Comparison of ENCODE assay signal across 11 cellular contexts in the genomic region with DNA sequence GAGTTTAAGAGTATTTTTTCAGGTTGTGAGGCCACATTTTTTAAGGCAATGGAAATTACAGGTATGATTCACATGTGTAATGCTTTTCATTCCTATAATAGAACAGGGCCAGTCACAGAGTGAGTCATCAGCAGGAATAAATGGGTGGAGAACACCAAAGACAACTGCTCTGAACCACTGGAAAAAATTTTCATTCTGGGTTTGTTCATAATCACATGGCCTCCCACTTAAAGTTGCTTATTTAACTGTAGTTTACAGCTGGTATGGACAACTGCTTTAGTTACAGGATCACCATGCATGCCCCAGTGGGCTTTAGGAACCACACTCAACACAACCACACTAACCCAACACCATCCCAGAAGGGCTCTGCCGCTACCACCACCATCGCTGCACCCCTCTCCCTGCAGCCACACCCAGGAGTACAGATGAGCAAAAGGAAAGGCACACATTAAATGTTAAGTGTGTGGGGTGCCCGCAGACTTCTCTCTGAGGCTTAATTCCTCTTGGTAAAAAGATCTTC.
DNase-seq lines count a peak whose midpoint lies in the region; ATAC-seq and TF ChIP-seq lines count a peak whose summit lies in the region.
"Had no signal": no experiment of that assay in that cellular context is flagged by ENCODE, and none has a peak within 500 bp of the region (broad histone marks: within the 10 kb centered on the region; RNA-seq: fewer than 3 reads in every experiment).

No MANE protein-coding gene starts in this region.

- H3K4me3 Mint-ChIP-seq in activated T-helper 1 cell treated with anti-CD3 and anti-CD28 coated beads, Interleukin-12 subunit alpha, Interleukin-12 subunit beta, Interleukin-2, Interleukin-4 antibody, amounts not matched to agents 30 ng/mL and 10 ng/mL and 1 ng/mL, durations not matched to agents 14 hours and 24 hours and 36 hours: no peak overlapping the region

- 98% methylated on average over 3 of the region's 3 CpGs for WGBS in hepatocyte (ENCODE audit: low lambda C conversion rate, missing lambda C conversion rate)

- intact Hi-C loops in left ventricle myocardium superior (cut with micrococcal nuclease): no loop called here
- intact Hi-C loops in Right ventricle myocardium inferior (cut with DNase I): loop anchor here (5.0 kb wide), 1 partner anchor 107 kb away; a partner anchor contains a TSS
- intact Hi-C loops in activated T-helper 1 cell treated with anti-CD3 and anti-CD28 coated beads, Interleukin-12 subunit alpha, Interleukin-12 subunit beta, Interleukin-2, Interleukin-4 antibody, amounts not matched to agents 30 ng/mL and 10 ng/mL and 1 ng/mL, durations not matched to agents 14 hours and 24 hours and 36 hours (cut with micrococcal nuclease): loop anchor here (5.0 kb wide), 1 partner anchor 103 kb away; no protein-coding TSS in a partner anchor
- intact Hi-C loops in uterus (cut with DNase I; ENCODE audit: low total_unique reads): no loop called here

- in situ Hi-C loops in HAP-1 (cut with MboI; ENCODE audit: low sequenced_read_pairs): no loop called here

- peak overlapping the region; percentile 43 for H3K27ac Mint-ChIP-seq in activated T-helper 1 cell treated with anti-CD3 and anti-CD28 coated beads, Interleukin-12 subunit alpha, Interleukin-12 subunit beta, Interleukin-2, Interleukin-4 antibody, amounts not matched to agents 30 ng/mL and 10 ng/mL and 1 ng/mL, durations not matched to agents 14 hours and 24 hours and 36 hours

- ATAC-seq in left ventricle myocardium superior (peak; percentile 17), Right ventricle myocardium inferior (no peak)

- DNase-seq in left ventricle myocardium superior: no peak
- no peak for DNase-seq in Right ventricle myocardium inferior (ENCODE audit: missing footprints)
- DNase-seq in activated T-helper 1 cell treated with anti-CD3 and anti-CD28 coated beads, Interleukin-12 subunit alpha, Interleukin-12 subunit beta, Interleukin-2, Interleukin-4 antibody, amounts not matched to agents 30 ng/mL and 10 ng/mL and 1 ng/mL, durations not matched to agents 14 hours and 24 hours and 36 hours (ENCODE audit: low spot score): no peak
- peak; percentile 64 for DNase-seq in hepatocyte (ENCODE audit: low spot score)
- DNase-seq in uterus: no peak
- no peak for DNase-seq in HAP-1 (ENCODE audit: low spot score in 2 of 2)
- DNase-seq in NCI-H345 treated with DMSO at 0.1 percent for 48 hours (lab: John Stamatoyannopoulos, UW; ENCODE audit: unreplicated experiment): no peak
- DNase-seq in NCI-H1436 treated with DMSO at 0.1 percent for 48 hours (lab: John Stamatoyannopoulos, UW): no peak
- DNase-seq: colonic mucosa, SHP77 treated with DMSO at 0.1 percent for 48 hours had no signal

- H3K9me3 ChIP-seq in hepatocyte (ENCODE audit: low read depth) (no peaks in the 10 kb centered on the region), uterus (no peaks in the 10 kb centered on the region), HAP-1 (no peaks in the 10 kb centered on the region)
- H3K9me3 ChIP-seq: BLaER1, colonic mucosa had no signal

- H3K36me3 ChIP-seq in hepatocyte (replicated peaks; ENCODE audit: insufficient read depth, low read depth) (no peaks in the 10 kb centered on the region), uterus (no peaks in the 10 kb centered on the region), HAP-1 (replicated peaks) (no peaks in the 10 kb centered on the region)
- H3K36me3 ChIP-seq: BLaER1, colonic mucosa had no signal

- no peak overlapping the region for H3K4me2 ChIP-seq in hepatocyte
- H3K4me2 ChIP-seq: BLaER1 had no signal

- no peaks in the 10 kb centered on the region for H3K36me3 Mint-ChIP-seq in activated T-helper 1 cell treated with anti-CD3 and anti-CD28 coated beads, Interleukin-12 subunit alpha, Interleukin-12 subunit beta, Interleukin-2, Interleukin-4 antibody, amounts not matched to agents 30 ng/mL and 10 ng/mL and 1 ng/mL, durations not matched to agents 14 hours and 24 hours and 36 hours (ENCODE audit: low read depth)

- peaks cover 8% of the 10 kb centered on the region for H3K27me3 Mint-ChIP-seq in activated T-helper 1 cell treated with anti-CD3 and anti-CD28 coated beads, Interleukin-12 subunit alpha, Interleukin-12 subunit beta, Interleukin-2, Interleukin-4 antibody, amounts not matched to agents 30 ng/mL and 10 ng/mL and 1 ng/mL, durations not matched to agents 14 hours and 24 hours and 36 hours (ENCODE audit: insufficient read depth)

- TF ChIP-seq CTCF in hepatocyte (IDR thresholded peaks at IDR 0.05; ENCODE audit: poor library complexity): no peak
- TF ChIP-seq CTCF in uterus (IDR thresholded peaks at IDR 0.05): no peak

- no peaks in the 10 kb centered on the region for H3K9me2 ChIP-seq in hepatocyte (replicated peaks; ENCODE audit: insufficient read depth)

- H3K4me3 ChIP-seq in hepatocyte (no peak overlapping the region), uterus (no peak overlapping the region), HAP-1 (no peak overlapping the region)
- H3K4me3 ChIP-seq: BLaER1, colonic mucosa had no signal

- H4K20me1 ChIP-seq in hepatocyte (ENCODE audit: insufficient read depth, poor library complexity, severe bottlenecking): no peaks in the 10 kb centered on the region
- H4K20me1 ChIP-seq: BLaER1 had no signal

- H3K9me3 Mint-ChIP-seq in activated T-helper 1 cell treated with anti-CD3 and anti-CD28 coated beads, Interleukin-12 subunit alpha, Interleukin-12 subunit beta, Interleukin-2, Interleukin-4 antibody, amounts not matched to agents 30 ng/mL and 10 ng/mL and 1 ng/mL, durations not matched to agents 14 hours and 24 hours and 36 hours: no peaks in the 10 kb centered on the region

- H3K27ac ChIP-seq in hepatocyte: peak overlapping the region; percentile 88
- H3K27ac ChIP-seq in uterus: no peak overlapping the region
- H3K27ac ChIP-seq: BLaER1, colonic mucosa had no signal

- peaks cover 20% of the 10 kb centered on the region for H3K4me1 ChIP-seq in hepatocyte (ENCODE audit: insufficient read depth)
- peaks cover 0 to 3% of the 10 kb centered on the region in 2 donors for H3K4me1 ChIP-seq in uterus
- peaks cover 20% of the 10 kb centered on the region for H3K4me1 ChIP-seq in HAP-1
- H3K4me1 ChIP-seq: BLaER1, colonic mucosa had no signal

- peaks cover 10% of the 10 kb centered on the region for H3K4me1 Mint-ChIP-seq in activated T-helper 1 cell treated with anti-CD3 and anti-CD28 coated beads, Interleukin-12 subunit alpha, Interleukin-12 subunit beta, Interleukin-2, Interleukin-4 antibody, amounts not matched to agents 30 ng/mL and 10 ng/mL and 1 ng/mL, durations not matched to agents 14 hours and 24 hours and 36 hours (ENCODE audit: low read depth)

- peaks cover 77% of the 10 kb centered on the region for H3K79me2 ChIP-seq in hepatocyte

- TF ChIP-seq POLR2A in uterus (IDR thresholded peaks at IDR 0.05): no peak

- no peak overlapping the region for H2AFZ ChIP-seq in hepatocyte

- H3K27me3 ChIP-seq in hepatocyte: no peaks in the 10 kb centered on the region
- no peaks in the 10 kb centered on the region for H3K27me3 ChIP-seq in uterus
- no peaks in the 10 kb centered on the region for H3K27me3 ChIP-seq in HAP-1 (ENCODE audit: low read depth)
- H3K27me3 ChIP-seq: BLaER1, colonic mucosa had no signal

Comparison
In these comparisons a context has a peak if more than half of its experiments do, and no peak if none do; other contexts are left out.
1. intact Hi-C loops: an anchor here in Right ventricle myocardium inferior (5.0 kb wide) and activated T-helper 1 cell treated with anti-CD3 and anti-CD28 coated beads, Interleukin-12 subunit alpha, Interleukin-12 subunit beta, Interleukin-2, Interleukin-4 antibody, amounts not matched to agents 30 ng/mL and 10 ng/mL and 1 ng/mL, durations not matched to agents 14 hours and 24 hours and 36 hours (5.0 kb wide); none called in left ventricle myocardium superior and uterus.